Comparison of ENCODE assay signal across 13 cellular contexts in the genomic region with DNA sequence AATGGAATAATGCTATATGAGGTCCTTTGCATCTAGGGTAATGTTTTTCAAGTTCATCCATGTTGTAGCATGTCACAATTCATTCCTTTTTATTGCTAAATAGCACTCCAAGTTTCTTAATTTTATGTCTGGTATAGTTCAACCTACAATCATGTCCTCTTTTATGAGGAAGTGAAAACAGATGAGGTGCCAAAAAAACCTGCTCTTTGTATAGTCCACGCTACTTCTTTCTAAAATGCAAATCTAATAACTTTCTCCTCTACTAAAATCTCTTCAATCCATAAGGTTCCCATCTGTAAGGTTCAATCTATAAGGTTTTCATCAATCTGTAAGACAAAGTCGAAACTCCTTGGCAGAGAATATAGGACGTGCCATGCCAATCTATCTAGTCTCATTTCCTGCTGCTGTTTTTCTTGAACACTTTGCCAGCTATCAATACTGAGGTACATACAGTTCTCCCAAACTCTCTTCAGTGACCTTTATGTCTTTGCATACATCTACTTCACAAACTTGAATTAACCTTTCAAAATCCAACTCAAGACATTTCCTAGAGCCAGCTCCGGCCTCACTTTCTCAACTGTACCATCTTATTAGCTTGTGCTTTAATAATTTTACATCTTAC. TPM values are rescaled to one million over a fixed set of nuclear protein-coding genes. Genes with fewer than 3 reads are reported as not detected.
DNase-seq lines count a peak whose midpoint lies in the region; ATAC-seq and TF ChIP-seq lines count a peak whose summit lies in the region.
"Had no signal": no experiment of that assay in that cellular context is flagged by ENCODE, and none has a peak within 500 bp of the region (broad histone marks: within the 10 kb centered on the region; RNA-seq: fewer than 3 reads in every experiment).

No MANE protein-coding gene starts in this region.

- H3K36me3 Mint-ChIP-seq in glutamatergic neuron (ENCODE audit: unreplicated experiment) = peaks cover 13% of the 10 kb centered on the region

- TF ChIP-seq CTCF in left lung (IDR thresholded peaks at IDR 0.05) (no peak), glutamatergic neuron (IDR thresholded peaks at IDR 0.05; ENCODE audit: partially characterized antibody, unreplicated experiment) (no peak)

- H3K4me3 Mint-ChIP-seq in glutamatergic neuron (ENCODE audit: unreplicated experiment) = no peak overlapping the region
- H3K4me3 Mint-ChIP-seq: mesothelial cell of epicardium had no signal

- peak; percentile 26 to 87 for DNase-seq in NOMO-1 (lab: John Stamatoyannopoulos, UW; ENCODE audit: unreplicated experiment in 2 of 2)
- no peak for DNase-seq in NOMO-1 treated with dmso at 0.1 percent for 144 hours (lab: John Stamatoyannopoulos, UW; ENCODE audit: unreplicated experiment)
- DNase-seq in left lung = no peak
- no peak for DNase-seq in glutamatergic neuron
- no peak for DNase-seq in NCI-H2029 treated with DMSO at 0.1 percent for 48 hours (lab: John Stamatoyannopoulos, UW)
- no peak for DNase-seq in foreskin melanocyte
- DNase-seq: GM23248; NCI-H2227 treated with DMSO at 0.1 percent for 48 hours; stimulated activated CD8-positive, alpha-beta memory T cell treated with anti-CD3 and anti-CD28 coated beads, Interleukin-4, amount 100 ng/mL, for 48 hours had no signal

- no peak overlapping the region for H3K4me3 ChIP-seq in left lung
- H3K4me3 ChIP-seq: GM23248 had no signal

- H3K9me3 ChIP-seq in left lung = peaks cover 0 to 4% of the 10 kb centered on the region in 2 donors

- H3K27me3 ChIP-seq in left lung = no peaks in the 10 kb centered on the region

- H3K4me1 Mint-ChIP-seq in glutamatergic neuron (ENCODE audit: low read depth, unreplicated experiment) = peaks cover 9% of the 10 kb centered on the region

- peaks cover 0 to 12% of the 10 kb centered on the region in 2 donors for H3K36me3 ChIP-seq in left lung

- H3K4me1 ChIP-seq in left lung = peaks cover 8 to 17% of the 10 kb centered on the region in 2 donors

- ATAC-seq in GM21447 (IDR thresholded peaks at IDR 0.05; ENCODE audit: unreplicated experiment) (peak; percentile 54), HG03565 (IDR thresholded peaks at IDR 0.05; ENCODE audit: unreplicated experiment) (peak; percentile 47), left lung (peak; percentile 50)

- no peak overlapping the region for H3K27ac Mint-ChIP-seq in glutamatergic neuron (ENCODE audit: unreplicated experiment)
- H3K27ac Mint-ChIP-seq: mesothelial cell of epicardium had no signal

- intact Hi-C loops in left lung (cut with DNase I) = no loop called here

- H3K9me3 Mint-ChIP-seq in glutamatergic neuron (ENCODE audit: unreplicated experiment) = peaks cover 3% of the 10 kb centered on the region

- no peaks in the 10 kb centered on the region for H3K27me3 Mint-ChIP-seq in glutamatergic neuron (ENCODE audit: unreplicated experiment)

- H3K27ac ChIP-seq in left lung = peak overlapping the region in 1 of 2 donors; percentile 7
- H3K27ac ChIP-seq: 22Rv1, GM23248 had no signal

RNA-seq across cellular contexts. Expression of a gene that starts 33.7 kb away (rescaled TPM):
- total RNA-seq in left lung (10 to 100 TPM; 25.0 to 37.4 TPM), glutamatergic neuron (ENCODE audit: unreplicated experiment) (35.6 TPM)

Comparison
In these comparisons a context has a peak if more than half of its experiments do, and no peak if none do; other contexts are left out.
1. DNase-seq: peak in NOMO-1 (2 of 2); none in NOMO-1 treated with dmso at 0.1 percent for 144 hours (single experiment), left lung (0 of 2), glutamatergic neuron (single experiment), NCI-H2029 treated with DMSO at 0.1 percent for 48 hours (single experiment) and foreskin melanocyte (single experiment).
2. Peak in every context shown above with its lines, with median percentiles within 50 percentile points of each other: ATAC-seq.